In the genomic region with DNA sequence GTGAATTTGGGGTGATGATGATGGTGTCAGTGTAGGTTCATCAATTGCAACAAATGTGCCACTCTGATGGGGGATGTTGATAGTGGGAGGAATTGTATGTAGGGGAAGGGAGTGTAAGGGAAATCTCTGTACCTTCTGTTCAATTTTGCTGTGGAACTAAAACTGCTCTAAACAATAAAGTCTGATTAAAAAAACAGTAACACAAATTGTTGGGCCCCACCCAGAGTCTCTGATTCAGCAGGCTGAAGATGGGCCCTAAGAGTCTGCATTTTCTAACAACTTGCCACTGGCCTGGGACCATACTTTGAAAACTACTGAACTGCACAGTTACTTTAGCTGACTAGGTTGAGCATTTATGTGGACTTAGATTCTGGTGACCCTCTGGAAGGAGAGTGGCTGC, we compare ENCODE assay signal across 24 cellular contexts.
"Had no signal": no experiment of that assay in that cellular context is flagged by ENCODE, and none has a peak within 500 bp of the region (broad histone marks: within the 10 kb centered on the region; RNA-seq: fewer than 3 reads in every experiment).

No MANE protein-coding gene starts in this region.

- H3K4me3 Mint-ChIP-seq: activated CD4-positive, alpha-beta T cell treated with anti-CD3 and anti-CD28 coated beads for 36 hours; activated CD4-positive, alpha-beta T cell treated with anti-CD3 and anti-CD28 coated beads, Interleukin-2, amount 10 ng/mL, durations not matched to agents 7 days and 5 days; activated naive CD4-positive, alpha-beta T cell treated with anti-CD3 and anti-CD28 coated beads, Interleukin-2, amount 10 ng/mL, durations not matched to agents 7 days and 5 days; activated naive CD8-positive, alpha-beta T cell; activated naive CD8-positive, alpha-beta T cell treated with anti-CD3 and anti-CD28 coated beads, Interleukin-2, amount 50 U/mL, for 24 hours; brain had no signal

- H3K36me3 ChIP-seq: MG63 had no signal

- H3K27ac Mint-ChIP-seq: activated CD4-positive, alpha-beta T cell treated with anti-CD3 and anti-CD28 coated beads for 36 hours; activated CD4-positive, alpha-beta T cell treated with anti-CD3 and anti-CD28 coated beads, Interleukin-2, amount 10 ng/mL, durations not matched to agents 7 days and 5 days; activated naive CD4-positive, alpha-beta T cell treated with anti-CD3 and anti-CD28 coated beads, Interleukin-2, amount 10 ng/mL, durations not matched to agents 7 days and 5 days; activated naive CD8-positive, alpha-beta T cell; activated naive CD8-positive, alpha-beta T cell treated with anti-CD3 and anti-CD28 coated beads, Interleukin-2, amount 50 U/mL, for 24 hours had no signal

- H3K4me3 ChIP-seq: MG63, SJCRH30, SK-N-MC had no signal

- H3K9me3 Mint-ChIP-seq: activated CD4-positive, alpha-beta T cell treated with anti-CD3 and anti-CD28 coated beads, Interleukin-2, amount 10 ng/mL, durations not matched to agents 7 days and 5 days; activated naive CD4-positive, alpha-beta T cell treated with anti-CD3 and anti-CD28 coated beads, Interleukin-2, amount 10 ng/mL, durations not matched to agents 7 days and 5 days; activated naive CD8-positive, alpha-beta T cell treated with anti-CD3 and anti-CD28 coated beads, Interleukin-2, amount 50 U/mL, for 24 hours; brain had no signal

- DNase-seq: activated CD4-positive, alpha-beta T cell treated with anti-CD3 and anti-CD28 coated beads for 36 hours; activated CD4-positive, alpha-beta T cell treated with anti-CD3 and anti-CD28 coated beads, Interleukin-2, amount 10 ng/mL, durations not matched to agents 7 days and 5 days; activated CD4-positive, alpha-beta T cell treated with anti-CD3 and anti-CD28 coated beads, Interleukin-2, amount 50 U/mL, for 48 hours; activated CD8-positive, alpha-beta memory T cell treated with anti-CD3 and anti-CD28 coated beads, Interleukin-2, amount 50 U/mL, for 4 hours; activated effector memory CD4-positive, alpha-beta T cell treated with Interleukin-2 at 50 U/mL for 16 hours; activated naive CD4-positive, alpha-beta T cell treated with anti-CD3 and anti-CD28 coated beads, Interleukin-2, amount 10 ng/mL, durations not matched to agents 7 days and 5 days; activated naive CD8-positive, alpha-beta T cell treated with anti-CD3 and anti-CD28 coated beads, Interleukin-2, amount 50 U/mL, for 24 hours; activated T-cell treated with anti-CD3 and anti-CD28 coated beads, Interleukin-2, amount 50 U/mL, for 48 hours; anterior cingulate cortex; Kasumi-1; KG1; MG63; NCI-H1048; NCI-H1436 treated with DMSO at 0.1 percent for 48 hours; NCI-H1694 treated with DMSO at 0.1 percent for 48 hours; NCI-H2029; NCI-H345; SHP77; SJCRH30 had no signal

- ATAC-seq: activated CD4-positive, alpha-beta T cell treated with anti-CD3 and anti-CD28 coated beads for 36 hours; activated CD4-positive, CD25-positive, alpha-beta regulatory T cell treated with anti-CD3 and anti-CD28 coated beads, Interleukin-2, amount 50 U/mL, for 24 hours; activated naive CD8-positive, alpha-beta T cell treated with anti-CD3 and anti-CD28 coated beads, Interleukin-2, amount 50 U/mL, for 24 hours; Panc1 had no signal

- H3K27ac ChIP-seq: SJCRH30, SK-N-MC had no signal

- H3K9me3 ChIP-seq: MG63, SJCRH30 had no signal

- H3K27me3 Mint-ChIP-seq: activated CD4-positive, alpha-beta T cell treated with anti-CD3 and anti-CD28 coated beads for 36 hours; activated CD4-positive, alpha-beta T cell treated with anti-CD3 and anti-CD28 coated beads, Interleukin-2, amount 10 ng/mL, durations not matched to agents 7 days and 5 days; activated naive CD4-positive, alpha-beta T cell treated with anti-CD3 and anti-CD28 coated beads, Interleukin-2, amount 10 ng/mL, durations not matched to agents 7 days and 5 days; activated naive CD8-positive, alpha-beta T cell; activated naive CD8-positive, alpha-beta T cell treated with anti-CD3 and anti-CD28 coated beads, Interleukin-2, amount 50 U/mL, for 24 hours; brain had no signal

- H3K36me3 Mint-ChIP-seq: activated naive CD8-positive, alpha-beta T cell had no signal

- H3K27me3 ChIP-seq: MG63, SJCRH30 had no signal
